ENCODE assay signal across 18 cellular contexts in the genomic region with DNA sequence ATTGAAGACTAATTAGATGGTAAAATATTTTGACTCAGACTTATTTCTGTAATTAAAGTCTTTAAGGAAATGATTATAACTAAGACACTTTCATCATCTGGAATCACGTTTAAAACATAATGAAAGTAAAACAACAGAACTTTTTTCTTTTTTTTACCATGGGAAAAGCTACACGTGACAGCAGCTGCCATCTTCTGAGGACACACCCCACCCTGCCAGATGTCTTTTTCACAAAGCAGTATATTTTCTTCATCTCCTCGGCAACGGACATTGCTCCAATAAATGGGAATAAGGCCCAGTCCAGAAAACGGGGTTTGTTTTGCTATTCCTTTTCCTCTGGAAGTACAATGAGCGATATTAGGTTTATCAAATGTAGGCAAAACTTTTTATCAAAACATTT. TPM values are rescaled to one million over a fixed set of nuclear protein-coding genes. Genes with fewer than 3 reads are reported as not detected.
"Had no signal": no experiment of that assay in that cellular context is flagged by ENCODE, and none has a peak within 500 bp of the region (broad histone marks: within the 10 kb centered on the region; RNA-seq: fewer than 3 reads in every experiment).

No MANE protein-coding gene starts in this region.

- DNase-seq: activated CD4-positive, CD25-positive, alpha-beta regulatory T cell treated with anti-CD3 and anti-CD28 coated beads, Interleukin-2, amount 50 U/mL, for 72 hours; activated naive CD4-positive, alpha-beta T cell treated with Interleukin-2 at 50 U/mL for 16 hours; anterior cingulate cortex; effector memory CD4-positive, alpha-beta T cell; islet precursor cell; left lung; mammary epithelial cell; naive thymus-derived CD8-positive, alpha-beta T cell; stimulated activated CD4-positive, alpha-beta T cell treated with anti-CD3 and anti-CD28 coated beads, Interleukin-4, amount 100 ng/mL, for 4 hours; stimulated activated CD8-positive, alpha-beta memory T cell treated with anti-CD3 and anti-CD28 coated beads, Interleukin-4, amount 100 ng/mL, for 48 hours; stimulated activated naive CD8-positive, alpha-beta T cell treated with anti-CD3 and anti-CD28 coated beads, Interleukin-15, Interleukin-2, amounts not matched to agents 100 U/mL and 50 U/mL, for 24 hours; T-helper 1 cell; T1000; transverse colon had no signal

- H3K4me2 ChIP-seq: hepatocyte, smooth muscle cell had no signal

- ATAC-seq: activated T-helper 17 cell treated with anti-CD3 and anti-CD28 coated beads, Interleukin-2, amount 50 U/mL, for 72 hours; left lung; naive thymus-derived CD8-positive, alpha-beta T cell; stimulated activated naive CD8-positive, alpha-beta T cell treated with anti-CD3 and anti-CD28 coated beads, Interleukin-15, Interleukin-2, amounts not matched to agents 100 U/mL and 50 U/mL, for 24 hours had no signal

- H3K4me1 ChIP-seq: left lung, right atrium auricular region had no signal

- H3K27ac ChIP-seq: hepatocyte, left lung, right atrium auricular region, transverse colon had no signal

- H3K27me3 ChIP-seq: hepatocyte, left lung, right atrium auricular region, transverse colon had no signal

- H3K36me3 ChIP-seq: left lung, right atrium auricular region, transverse colon had no signal

- H3K79me2 ChIP-seq: hepatocyte had no signal

- H2AFZ ChIP-seq: hepatocyte had no signal

- H3K9me3 ChIP-seq: left lung, right atrium auricular region, transverse colon had no signal

- H3K4me3 ChIP-seq: hepatocyte, left lung, right atrium auricular region, smooth muscle cell, transverse colon had no signal

RNA-seq across cellular contexts. Expression of a gene that starts 17.5 kb away (rescaled TPM):
- total RNA-seq: activated T-helper 17 cell treated with anti-CD3 and anti-CD28 coated beads, Interleukin-2, amount 50 U/mL, for 72 hours; naive thymus-derived CD8-positive, alpha-beta T cell had no signal
